Comparison of ENCODE assay signal across 1 cellular context in the genomic region with DNA sequence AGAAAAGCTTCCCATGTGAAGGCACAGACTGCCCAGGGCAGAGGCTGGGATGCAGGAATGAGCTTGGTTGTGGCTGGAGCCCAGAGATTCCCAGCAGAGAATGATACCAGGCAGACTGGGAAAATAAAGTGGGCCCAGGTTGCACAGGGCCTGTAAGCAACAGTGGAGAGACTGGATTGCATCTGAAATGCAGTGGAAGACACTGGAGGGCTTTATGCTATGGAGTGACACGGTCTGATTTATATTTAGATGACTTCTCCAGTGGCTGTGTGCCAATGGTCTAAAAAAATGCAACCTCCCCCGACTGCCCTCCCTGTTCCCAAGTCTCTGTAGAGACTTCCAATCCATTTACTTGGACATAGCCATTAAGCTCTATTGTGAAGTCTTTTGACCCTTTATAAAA.
TF ChIP-seq lines count a peak whose summit lies in the region.

No MANE protein-coding gene starts in this region.

TF ChIP-seq in SK-N-SH treated with all-trans-retinoic acid at 6 μM for 48 hours, 23 proteins besides CTCF, POLR2A, EP300 and RAD21 (continued from another document):
- TF ChIP-seq, protein P1, sequence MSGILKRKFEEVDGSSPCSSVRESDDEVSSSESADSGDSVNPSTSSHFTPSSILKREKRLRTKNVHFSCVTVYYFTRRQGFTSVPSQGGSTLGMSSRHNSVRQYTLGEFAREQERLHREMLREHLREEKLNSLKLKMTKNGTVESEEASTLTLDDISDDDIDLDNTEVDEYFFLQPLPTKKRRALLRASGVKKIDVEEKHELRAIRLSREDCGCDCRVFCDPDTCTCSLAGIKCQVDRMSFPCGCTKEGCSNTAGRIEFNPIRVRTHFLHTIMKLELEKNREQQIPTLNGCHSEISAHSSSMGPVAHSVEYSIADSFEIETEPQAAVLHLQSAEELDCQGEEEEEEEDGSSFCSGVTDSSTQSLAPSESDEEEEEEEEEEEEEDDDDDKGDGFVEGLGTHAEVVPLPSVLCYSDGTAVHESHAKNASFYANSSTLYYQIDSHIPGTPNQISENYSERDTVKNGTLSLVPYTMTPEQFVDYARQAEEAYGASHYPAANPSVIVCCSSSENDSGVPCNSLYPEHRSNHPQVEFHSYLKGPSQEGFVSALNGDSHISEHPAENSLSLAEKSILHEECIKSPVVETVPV (CRISPR knock-in tag; IDR thresholded peaks at IDR 0.05) = no peak
- TF ChIP-seq ZNF8 (CRISPR knock-in tag; IDR thresholded peaks at IDR 0.05) = no peak
TF ChIP-seq in SK-N-SH treated with all-trans-retinoic acid at 6 μM for 48 hours: peak in this region for 0.
